Comparison of ENCODE assay signal across 11 cellular contexts in the genomic region with DNA sequence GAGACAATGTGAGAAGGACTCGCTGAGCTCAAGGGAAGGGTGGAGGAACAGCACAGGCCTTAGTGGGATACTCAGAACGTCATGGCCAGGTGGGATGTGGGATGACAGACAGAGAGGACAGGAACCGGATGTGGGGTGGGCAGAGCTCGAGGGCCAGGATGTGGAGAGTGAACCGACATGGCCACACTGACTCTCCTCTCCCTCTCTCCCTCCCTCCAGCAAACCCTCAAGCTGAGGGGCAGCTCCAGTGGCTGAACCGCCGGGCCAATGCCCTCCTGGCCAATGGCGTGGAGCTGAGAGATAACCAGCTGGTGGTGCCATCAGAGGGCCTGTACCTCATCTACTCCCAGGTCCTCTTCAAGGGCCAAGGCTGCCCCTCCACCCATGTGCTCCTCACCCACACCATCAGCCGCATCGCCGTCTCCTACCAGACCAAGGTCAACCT. TPM values are rescaled to one million over a fixed set of nuclear protein-coding genes. Genes with fewer than 3 reads are reported as not detected.
DNase-seq lines count a peak whose midpoint lies in the region; ATAC-seq and TF ChIP-seq lines count a peak whose summit lies in the region.
"Had no signal": no experiment of that assay in that cellular context is flagged by ENCODE, and none has a peak within 500 bp of the region (broad histone marks: within the 10 kb centered on the region; RNA-seq: fewer than 3 reads in every experiment).

No MANE protein-coding gene starts in this region.

- H3K4me3 Mint-ChIP-seq in activated naive CD8-positive, alpha-beta T cell = peak overlapping the region; percentile 100

- no peak overlapping the region for H3K27ac ChIP-seq in OCI-LY1 (ENCODE audit: low read depth, low read length, poor library complexity, severe bottlenecking)
- H3K27ac ChIP-seq in psoas muscle = no peak overlapping the region
- H3K27ac ChIP-seq in heart right ventricle = peak overlapping the region in 2 of 10 donors; percentile 29 to 90

- intact Hi-C loops in psoas muscle (cut with DNase I) (no loop called here), heart right ventricle (cut with DNase I) (no loop called here)

- peak overlapping the region; percentile 61; the same call in 1 of the 2 replicates for H3K4me2 ChIP-seq in OCI-LY1 (ENCODE audit: low read length)

- no peaks in the 10 kb centered on the region for H3K27me3 ChIP-seq in OCI-LY1 (ENCODE audit: insufficient read depth, low read length)
- H3K27me3 ChIP-seq in psoas muscle (ENCODE audit: insufficient read depth in 3 of 3, low read length in 2 of 3) = no peaks in the 10 kb centered on the region
- peaks cover 0 to 3% (median 0%) of the 10 kb centered on the region in 7 donors for H3K27me3 ChIP-seq in heart right ventricle

- peaks cover 62% of the 10 kb centered on the region for H3K4me1 Mint-ChIP-seq in activated naive CD8-positive, alpha-beta T cell (ENCODE audit: low read depth)

- peak overlapping the region; percentile 63; the same call in 1 of the 2 replicates for H3K9ac ChIP-seq in OCI-LY1 (ENCODE audit: low read length)

- DNase-seq in psoas muscle (peak in 1 of 2 donors; percentile 42), SKM-1 treated with dmso at 0.1 percent for 144 hours (lab: John Stamatoyannopoulos, UW; ENCODE audit: unreplicated experiment) (no peak), heart right ventricle (no peak), DMS153 (lab: John Stamatoyannopoulos, UW) (no peak)
- DNase-seq: NCI-H146 had no signal

- peaks cover 55% of the 10 kb centered on the region for H3K4me1 ChIP-seq in OCI-LY1 (ENCODE audit: insufficient read depth, low read length, severe bottlenecking)
- no peaks in the 10 kb centered on the region for H3K4me1 ChIP-seq in psoas muscle
- H3K4me1 ChIP-seq in heart right ventricle = peaks cover 0 to 58% (median 11%) of the 10 kb centered on the region in 9 donors

- no peaks in the 10 kb centered on the region for H3F3A ChIP-seq in OCI-LY1 (ENCODE audit: insufficient read depth, low read length)

- H3K4me3 ChIP-seq in OCI-LY1 (ENCODE audit: low read depth, low read length, poor library complexity, severe bottlenecking) = peak overlapping the region; percentile 60
- H3K4me3 ChIP-seq in psoas muscle = peak overlapping the region; percentile 15
- peak overlapping the region in 3 of 10 donors; percentile 3 to 65 (median 59) for H3K4me3 ChIP-seq in heart right ventricle

- 76 to 81% (median 77%) methylated on average over 8 to 11 of the region's 11 CpGs for WGBS in psoas muscle, 3 donors
- 83 to 85% methylated on average over 11 of the region's 11 CpGs for WGBS in heart right ventricle, 2 donors

- H3K27ac Mint-ChIP-seq in activated naive CD8-positive, alpha-beta T cell = peak overlapping the region; percentile 99

- no peak overlapping the region for H2AFZ ChIP-seq in OCI-LY1 (ENCODE audit: low read length)

- no peak for ATAC-seq in psoas muscle
- ATAC-seq in heart right ventricle = no peak
- ATAC-seq in HG02970 (IDR thresholded peaks at IDR 0.05; ENCODE audit: low FRiP score, unreplicated experiment) = no peak

- no peaks in the 10 kb centered on the region for H3K9me3 Mint-ChIP-seq in activated naive CD8-positive, alpha-beta T cell (ENCODE audit: low read depth)

- no peaks in the 10 kb centered on the region for H3K9me3 ChIP-seq in OCI-LY1 (ENCODE audit: low read length)
- no peaks in the 10 kb centered on the region for H3K9me3 ChIP-seq in psoas muscle
- H3K9me3 ChIP-seq in heart right ventricle = no peaks in the 10 kb centered on the region

- peak; percentile 12 for TF ChIP-seq POLR2A in GM10847 (IDR thresholded peaks at IDR 0.05; ENCODE audit: extremely low read depth, insufficient read length)

- H3K36me3 ChIP-seq in OCI-LY1 (ENCODE audit: insufficient read depth, low read length) = no peaks in the 10 kb centered on the region
- no peaks in the 10 kb centered on the region for H3K36me3 ChIP-seq in psoas muscle (ENCODE audit: insufficient read depth in 1 of 2, low read depth in 1 of 2)
- H3K36me3 ChIP-seq in heart right ventricle = peaks cover 0 to 19% (median 0%) of the 10 kb centered on the region in 9 donors

- no peaks in the 10 kb centered on the region for H3K27me3 Mint-ChIP-seq in activated naive CD8-positive, alpha-beta T cell

- no peaks in the 10 kb centered on the region for H4K20me1 ChIP-seq in OCI-LY1 (ENCODE audit: insufficient read depth, low read length)

- H3K79me2 ChIP-seq in OCI-LY1 (ENCODE audit: insufficient read depth, low read length) = no peaks in the 10 kb centered on the region

- no peaks in the 10 kb centered on the region for H3K9me2 ChIP-seq in OCI-LY1 (ENCODE audit: low read depth, low read length)

- H3K36me3 Mint-ChIP-seq in activated naive CD8-positive, alpha-beta T cell = peaks cover 21% of the 10 kb centered on the region

- no peak for TF ChIP-seq CTCF in OCI-LY1 (IDR thresholded peaks at IDR 0.05; ENCODE audit: low read length)
- TF ChIP-seq CTCF in psoas muscle (IDR thresholded peaks at IDR 0.05) = no peak
- TF ChIP-seq CTCF in heart right ventricle (IDR thresholded peaks at IDR 0.05) = no peak

RNA-seq across cellular contexts. Expression of gene TNF, which starts 1.6 kb away (rescaled TPM):
- total RNA-seq in psoas muscle = under 1 TPM in 3 of 4 donors, not detected in 1; 0.34 to 0.81 (median 0.61) TPM
- under 1 TPM in 2 of 3 donors, not detected in 1; 0.09 TPM for polyA plus RNA-seq in psoas muscle
- total RNA-seq in heart right ventricle = 1 to 10 TPM in 2 of 10 donors, under 1 TPM in 7, not detected in 1; 0.33 to 3.0 (median 0.61) TPM
- under 1 TPM; 0.16 to 0.51 TPM for polyA plus RNA-seq in heart right ventricle
- total RNA-seq: dermis microvascular lymphatic vessel endothelial cell had no signal

RNA-seq across cellular contexts. Expression of gene LTA, which starts 4.8 kb away (rescaled TPM):
- not detected for total RNA-seq in psoas muscle
- under 1 TPM in 2 of 3 donors, not detected in 1; 0.05 to 0.10 TPM for polyA plus RNA-seq in psoas muscle
- total RNA-seq in heart right ventricle = under 1 TPM in 2 of 10 donors, not detected in 8; 0.15 to 0.86 TPM
- under 1 TPM; 0.06 to 0.44 TPM for polyA plus RNA-seq in heart right ventricle
- total RNA-seq: dermis microvascular lymphatic vessel endothelial cell, RPMI7951 had no signal

RNA-seq across cellular contexts. Expression of gene LTB, which starts 5.3 kb away (rescaled TPM):
- under 1 TPM; 0.69 to 0.79 (median 0.74) TPM for total RNA-seq in psoas muscle
- 1 to 10 TPM in 1 of 3 donors, under 1 TPM in 2; 0.08 to 1.0 (median 0.17) TPM for polyA plus RNA-seq in psoas muscle
- total RNA-seq in heart right ventricle = 1 to 10 TPM in 3 of 10 donors, under 1 TPM in 6, not detected in 1; 0.26 to 10.0 (median 0.67) TPM
- under 1 TPM; 0.51 to 0.65 TPM for polyA plus RNA-seq in heart right ventricle
- total RNA-seq: RPMI7951 had no signal

RNA-seq across cellular contexts. Expression of gene LST1, which starts 9.2 kb away (rescaled TPM):
- 1 to 10 TPM; 1.8 to 5.6 (median 3.1) TPM for total RNA-seq in psoas muscle
- polyA plus RNA-seq in psoas muscle = 1 to 10 TPM; 1.2 to 1.8 (median 1.7) TPM
- 10 to 100 TPM in 1 of 10 donors, 1 to 10 TPM in 9; 2.6 to 35.6 (median 3.9) TPM for total RNA-seq in heart right ventricle
- 1 to 10 TPM; 6.5 to 8.7 TPM for polyA plus RNA-seq in heart right ventricle
- total RNA-seq: RPMI7951 had no signal

RNA-seq across cellular contexts. Expression of gene NCR3, which starts 15.9 kb away (rescaled TPM):
- total RNA-seq in psoas muscle (not detected), heart right ventricle (1 to 10 TPM in 1 of 10 donors, under 1 TPM in 2, not detected in 7; 0.31 to 1.0 (median 0.33) TPM)
- polyA plus RNA-seq in psoas muscle (under 1 TPM in 2 of 3 donors, not detected in 1; 0.08 to 0.20 TPM), heart right ventricle (not detected)
- total RNA-seq: dermis microvascular lymphatic vessel endothelial cell had no signal
